ENCODE assay signal across 21 cellular contexts in the genomic region with DNA sequence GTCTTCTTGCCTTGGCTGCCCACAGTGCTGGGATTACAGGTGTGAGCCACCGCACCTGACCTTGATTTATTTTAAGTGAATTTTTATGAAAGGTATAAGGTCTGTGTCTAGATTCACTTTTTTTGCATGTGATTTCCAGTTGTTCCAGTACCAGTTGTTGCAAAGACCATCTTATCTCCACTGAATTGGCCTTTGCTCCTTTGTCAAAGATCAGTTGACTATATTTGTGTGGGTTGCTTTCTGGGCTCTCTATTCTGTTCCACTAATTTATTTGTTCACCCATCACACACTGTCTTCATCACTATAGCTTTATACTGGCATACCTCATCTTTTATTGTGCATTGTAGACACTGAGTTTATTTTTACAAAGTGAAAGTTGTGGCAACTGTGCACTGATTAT.
"Had no signal": no experiment of that assay in that cellular context is flagged by ENCODE, and none has a peak within 500 bp of the region (broad histone marks: within the 10 kb centered on the region; RNA-seq: fewer than 3 reads in every experiment).

No MANE protein-coding gene starts in this region.

- H2AFZ ChIP-seq: hepatocyte had no signal

- H3K4me2 ChIP-seq: hepatocyte had no signal

- DNase-seq: dermis blood vessel endothelial cell; dorsolateral prefrontal cortex; effector CD4-positive, alpha-beta T cell; effector memory CD4-positive, alpha-beta T cell; foreskin keratinocyte; heart left ventricle; left cardiac atrium; left ventricle myocardium inferior; lower lobe of right lung; mesenchymal stem cell; mucosa of descending colon; naive B cell had no signal

- H3K27ac ChIP-seq: coronary artery, dorsolateral prefrontal cortex, esophagus muscularis mucosa, foreskin keratinocyte, gastroesophageal sphincter, heart left ventricle, hepatocyte, left ventricle myocardium inferior, lower lobe of right lung had no signal

- ATAC-seq: foreskin keratinocyte, gastroesophageal sphincter, heart left ventricle, left cardiac atrium, lower lobe of right lung, mucosa of descending colon had no signal

- H3K4me3 ChIP-seq: coronary artery, dorsolateral prefrontal cortex, esophagus muscularis mucosa, gastroesophageal sphincter, heart left ventricle, hepatocyte, left ventricle myocardium inferior, lower lobe of right lung, mucosa of descending colon had no signal

- FAIRE-seq: colon, endothelial cell of umbilical vein, frontal cortex, islet of Langerhans, keratinocyte had no signal

- H3K9me3 ChIP-seq: esophagus muscularis mucosa, gastroesophageal sphincter, heart left ventricle, left ventricle myocardium inferior, lower lobe of right lung, mucosa of descending colon had no signal

- H3K36me3 ChIP-seq: esophagus muscularis mucosa, gastroesophageal sphincter, heart left ventricle, left ventricle myocardium inferior, lower lobe of right lung had no signal

- H3K27me3 ChIP-seq: dorsolateral prefrontal cortex, esophagus muscularis mucosa, foreskin keratinocyte, gastroesophageal sphincter, heart left ventricle, hepatocyte had no signal

- H3K4me1 ChIP-seq: foreskin keratinocyte, gastroesophageal sphincter had no signal
